25 cellular contexts compared by ENCODE assay signal in genomic region chr11:86257446-86257845, GRCh38.
"Had no signal": no experiment of that assay in that cellular context is flagged by ENCODE, and none has a peak within 500 bp of the region (broad histone marks: within the 10 kb centered on the region; RNA-seq: fewer than 3 reads in every experiment).

No MANE protein-coding gene starts in this region.

- H3K9me3 Mint-ChIP-seq: activated B cell treated with CpG ODN at 0.5 μM for 24 hours; activated T-helper 2 cell treated with anti-CD3 and anti-CD28 coated beads, Interferon-gamma antibody, Interleukin-2, Interleukin-4, amounts not matched to agents 10 μg/mL and 5 μg/mL and 100 μg/mL, durations not matched to agents 14 hours and 24 hours and 36 hours; natural killer cell; T-cell had no signal

- H3K27me3 Mint-ChIP-seq: activated B cell treated with CpG ODN at 0.5 μM for 24 hours, T-cell had no signal

- ATAC-seq: esophagus mucosa, gastrocnemius medialis, lower lobe of right lung, natural killer cell, right lobe of liver, T-cell had no signal

- H3K79me2 ChIP-seq: parathyroid adenoma had no signal

- H3K27me3 ChIP-seq: adrenal gland, gastrocnemius medialis, neutrophil, right lobe of liver, thyroid gland had no signal

- H3K9me3 ChIP-seq: adrenal gland, gastrocnemius medialis, lower lobe of right lung, neutrophil, right lobe of liver, thyroid gland had no signal

- H3K27ac Mint-ChIP-seq: activated B cell treated with CpG ODN at 0.5 μM for 24 hours, natural killer cell had no signal

- H3K4me1 ChIP-seq: adrenal gland, gastrocnemius medialis, lower lobe of right lung, parathyroid adenoma, right lobe of liver, thyroid gland had no signal

- H3K27ac ChIP-seq: adrenal gland, gastrocnemius medialis, lower lobe of right lung, neutrophil, parathyroid adenoma, right lobe of liver, thyroid gland had no signal

- H2AFZ ChIP-seq: parathyroid adenoma had no signal

- H3K4me3 ChIP-seq: adrenal gland, gastrocnemius medialis, lower lobe of right lung, right lobe of liver, thyroid gland had no signal

- FAIRE-seq: astrocyte, bronchial epithelial cell, keratinocyte, small intestine had no signal

- H3K36me3 Mint-ChIP-seq: natural killer cell had no signal

- H3K9ac ChIP-seq: parathyroid adenoma had no signal

- DNase-seq: activated B cell treated with CpG ODN at 0.5 μM for 24 hours; activated CD4-positive, alpha-beta T cell treated with anti-CD3 and anti-CD28 coated beads for 48 hours; activated naive CD4-positive, alpha-beta T cell treated with anti-CD3 and anti-CD28 coated beads, Interleukin-2, amount 50 U/mL, for 16 hours; adrenal gland; cerebellar nuclear complex; cortex of kidney; effector CD8-positive, alpha-beta T cell; gastrocnemius medialis; head of caudate nucleus; lower lobe of right lung; natural killer cell; right lobe of liver; small intestine; stimulated activated CD4-positive, alpha-beta T cell treated with anti-CD3 and anti-CD28 coated beads, Interleukin-15, amount 100 ng/mL, for 24 hours; stimulated activated CD4-positive, alpha-beta T cell treated with anti-CD3 and anti-CD28 coated beads, Interleukin-2, amount 100 ng/mL, for 48 hours; T-cell; T-helper 9 cell; thyroid gland had no signal

- H3K4me3 Mint-ChIP-seq: activated B cell treated with CpG ODN at 0.5 μM for 24 hours, natural killer cell, T-cell had no signal
